14 cellular contexts compared by ENCODE assay signal in genomic region chr12:7290588-7290987, GRCh38. TPM values are rescaled to one million over a fixed set of nuclear protein-coding genes. Genes with fewer than 3 reads are reported as not detected.
"Had no signal": no experiment of that assay in that cellular context is flagged by ENCODE, and none has a peak within 500 bp of the region (broad histone marks: within the 10 kb centered on the region; RNA-seq: fewer than 3 reads in every experiment).

No MANE protein-coding gene starts in this region.

RNA-seq across cellular contexts. Expression of gene ACSM4, which starts 13.3 kb away (rescaled TPM):
- total RNA-seq: activated B cell treated with CpG ODN at 0.5 μM for 24 hours; activated CD4-positive, alpha-beta memory T cell treated with anti-CD3 and anti-CD28 coated beads for 36 hours; activated CD4-positive, alpha-beta memory T cell treated with anti-CD3 and anti-CD28 coated beads, Interleukin-2, amount 10 ng/mL, durations not matched to agents 7 days and 5 days; activated CD4-positive, alpha-beta T cell treated with anti-CD3 and anti-CD28 coated beads for 36 hours; activated CD4-positive, alpha-beta T cell treated with anti-CD3 and anti-CD28 coated beads, Interleukin-2, amount 10 ng/mL, durations not matched to agents 24 days and 14 days; activated CD4-positive, alpha-beta T cell treated with anti-CD3 and anti-CD28 coated beads, Interleukin-2, amount 10 ng/mL, durations not matched to agents 7 days and 5 days; activated CD8-positive, alpha-beta memory T cell treated with anti-CD3 and anti-CD28 coated beads for 36 hours; activated CD8-positive, alpha-beta memory T cell treated with anti-CD3 and anti-CD28 coated beads, Interleukin-2, amount 10 ng/mL, durations not matched to agents 7 days and 5 days; activated CD8-positive, alpha-beta T cell treated with anti-CD3 and anti-CD28 coated beads for 36 hours; activated CD8-positive, alpha-beta T cell treated with anti-CD3 and anti-CD28 coated beads, Interleukin-2, amount 10 ng/mL, durations not matched to agents 7 days and 5 days; T-helper 1 cell treated with Interleukin-12 subunit alpha and Interleukin-12 subunit beta and Interleukin-4 antibody, amounts not matched to agents 30 ng/mL and 1 ng/mL, for 36 hours; T-helper 17 cell; T-helper 2 cell treated with Interferon-gamma antibody and Interleukin-4, amounts not matched to agents 100 ng/mL and 5 ng/mL, for 36 hours; WTC11 had no signal
